ENCODE assay signal across 18 cellular contexts in the genomic region with DNA sequence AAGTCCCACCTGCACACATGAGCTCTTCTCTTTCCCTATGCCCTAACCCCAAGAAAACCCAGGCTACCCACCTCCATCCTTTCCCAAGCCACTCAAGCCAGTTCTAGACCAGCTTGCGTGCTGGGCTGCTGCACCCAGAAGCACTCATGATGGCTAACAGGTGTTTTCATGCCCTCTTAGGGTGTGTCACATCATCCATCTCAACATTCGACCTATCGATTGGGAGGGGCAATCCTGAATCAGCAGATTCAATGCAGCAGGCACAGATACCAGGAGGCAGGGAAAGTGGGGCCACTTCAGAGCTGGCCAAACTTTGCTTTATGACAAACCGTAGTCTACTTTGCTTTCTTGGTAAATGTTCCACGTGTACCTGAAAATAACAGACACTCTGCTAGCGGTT. TPM values are rescaled to one million over a fixed set of nuclear protein-coding genes. Genes with fewer than 3 reads are reported as not detected.
DNase-seq lines count a peak whose midpoint lies in the region; ATAC-seq and TF ChIP-seq lines count a peak whose summit lies in the region.
"Had no signal": no experiment of that assay in that cellular context is flagged by ENCODE, and none has a peak within 500 bp of the region (broad histone marks: within the 10 kb centered on the region; RNA-seq: fewer than 3 reads in every experiment).

No MANE protein-coding gene starts in this region.

- no peak for ATAC-seq in HG02981 (IDR thresholded peaks at IDR 0.05; ENCODE audit: unreplicated experiment)
- ATAC-seq: GM23338 had no signal

- H3K27me3 ChIP-seq in BLaER1, result no peaks in the 10 kb centered on the region

- H3K9me3 ChIP-seq in BLaER1, result peaks cover 34% of the 10 kb centered on the region
- H3K9me3 ChIP-seq in HEK293 (ENCODE audit: control insufficient read depth, insufficient read depth, low read depth, low read length), result no peaks in the 10 kb centered on the region

- peak; percentile 6 for DNase-seq in NCI-H510A treated with DMSO at 0.1 percent for 48 hours (lab: John Stamatoyannopoulos, UW)
- no peak for DNase-seq in NCI-H510A (lab: John Stamatoyannopoulos, UW)
- DNase-seq in islet precursor cell, result peak; percentile 35
- DNase-seq in activated CD4-positive, alpha-beta T cell treated with anti-CD3 and anti-CD28 coated beads, Interleukin-2, amount 10 ng/mL, durations not matched to agents 24 days and 14 days, result no peak
- DNase-seq in HPDE6-E6E7 (ENCODE audit: extremely low spot score), result no peak
- DNase-seq: CD4-positive, CD25-positive, alpha-beta regulatory T cell; DMS79; EL; HFFc6; IMR-90 had no signal

- H3K9ac ChIP-seq in BLaER1, result no peak overlapping the region

- peaks cover 11% of the 10 kb centered on the region for H3K36me3 Mint-ChIP-seq in activated CD4-positive, alpha-beta T cell treated with anti-CD3 and anti-CD28 coated beads, Interleukin-2, amount 10 ng/mL, durations not matched to agents 24 days and 14 days (ENCODE audit: low read depth)
- H3K36me3 Mint-ChIP-seq: CD4-positive, CD25-positive, alpha-beta regulatory T cell had no signal

- H3K4me1 ChIP-seq in BLaER1 (peaks cover 11% of the 10 kb centered on the region), HEK293 (ENCODE audit: control insufficient read depth, insufficient read depth, low read length) (peaks cover 5% of the 10 kb centered on the region; the same call in 1 of the 2 replicates)
- H3K4me1 ChIP-seq: HAP-1 had no signal

- peaks cover 12% of the 10 kb centered on the region for H3K27me3 Mint-ChIP-seq in activated CD4-positive, alpha-beta T cell treated with anti-CD3 and anti-CD28 coated beads, Interleukin-2, amount 10 ng/mL, durations not matched to agents 24 days and 14 days

- H4K20me1 ChIP-seq in BLaER1, result no peaks in the 10 kb centered on the region

- peaks cover 12% of the 10 kb centered on the region for H3K9me3 Mint-ChIP-seq in activated CD4-positive, alpha-beta T cell treated with anti-CD3 and anti-CD28 coated beads, Interleukin-2, amount 10 ng/mL, durations not matched to agents 24 days and 14 days

- H3K36me3 ChIP-seq in BLaER1, result no peaks in the 10 kb centered on the region
- no peaks in the 10 kb centered on the region for H3K36me3 ChIP-seq in HEK293 (ENCODE audit: control insufficient read depth in 2 of 2, insufficient read depth in 1 of 2, low read length in 2 of 2)
- H3K36me3 ChIP-seq: HAP-1 had no signal

- intact Hi-C loops in activated CD4-positive, alpha-beta T cell treated with anti-CD3 and anti-CD28 coated beads, Interleukin-2, amount 10 ng/mL, durations not matched to agents 24 days and 14 days (cut with micrococcal nuclease), result no loop called here

- H3K27ac Mint-ChIP-seq in activated CD4-positive, alpha-beta T cell treated with anti-CD3 and anti-CD28 coated beads, Interleukin-2, amount 10 ng/mL, durations not matched to agents 24 days and 14 days, result no peak overlapping the region
- H3K27ac Mint-ChIP-seq: GM23338, HFFc6 had no signal

- peak overlapping the region; percentile 44 for H3K4me2 ChIP-seq in BLaER1
- H3K4me2 ChIP-seq: GM23338 had no signal

- H3K4me3 Mint-ChIP-seq in activated CD4-positive, alpha-beta T cell treated with anti-CD3 and anti-CD28 coated beads, Interleukin-2, amount 10 ng/mL, durations not matched to agents 24 days and 14 days, result no peak overlapping the region
- H3K4me3 Mint-ChIP-seq: GM23338, HFFc6 had no signal

- CTCF ChIA-PET in HEK293 (lab: Yijun Ruan, JAX), result interaction anchor here (1.0 kb wide), 1 partner anchor 11 kb away, joined by 5 read pairs; no protein-coding TSS in a partner anchor

- POLR2A ChIA-PET in HEK293 (lab: Yijun Ruan, JAX), result no interaction called here

- peaks cover 21% of the 10 kb centered on the region for H3K4me1 Mint-ChIP-seq in activated CD4-positive, alpha-beta T cell treated with anti-CD3 and anti-CD28 coated beads, Interleukin-2, amount 10 ng/mL, durations not matched to agents 24 days and 14 days

- no peak for TF ChIP-seq CTCF in HEK293 (tag by site-specific recombination; IDR thresholded peaks at IDR 0.05)

- H3K27ac ChIP-seq in BLaER1, result no peak overlapping the region
- H3K27ac ChIP-seq in HEK293 (ENCODE audit: extremely low read depth, low read depth, low read length), result no peak overlapping the region
- H3K27ac ChIP-seq: 22Rv1, HL-60 had no signal

- H3K4me3 ChIP-seq in BLaER1 (no peak overlapping the region), HEK293 (ENCODE audit: low read depth, low read length) (no peak overlapping the region)
- H3K4me3 ChIP-seq: GM23338, HAP-1 had no signal

TF ChIP-seq in HEK293, 187 proteins besides CTCF, POLR2A, EP300 and RAD21:
- no peak for TF ChIP-seq ZNF266 (tag by site-specific recombination; IDR thresholded peaks at IDR 0.05; ENCODE audit: low read depth)
- TF ChIP-seq SCRT2 (tag by site-specific recombination; IDR thresholded peaks at IDR 0.05), result peak; percentile 65
TF ChIP-seq in HEK293: peak in this region for 1.

RNA-seq across cellular contexts. Expression of gene PRMT2, which starts 6.6 kb away (rescaled TPM):
- 56.7 and 59.4 TPM in 2 replicates for total RNA-seq in activated CD4-positive, alpha-beta T cell treated with anti-CD3 and anti-CD28 coated beads, Interleukin-2, amount 10 ng/mL, durations not matched to agents 24 days and 14 days

RNA-seq across cellular contexts. Expression of gene S100B, which starts 24.0 kb away (rescaled TPM):
- total RNA-seq in activated CD4-positive, alpha-beta T cell treated with anti-CD3 and anti-CD28 coated beads, Interleukin-2, amount 10 ng/mL, durations not matched to agents 24 days and 14 days, result not detected in 2 replicates
- total RNA-seq: A673; CD4-positive, CD25-positive, alpha-beta regulatory T cell; HFFc6 had no signal

Comparison
In these comparisons a context has a peak if more than half of its experiments do, and no peak if none do; other contexts are left out.
1. DNase-seq: peak in NCI-H510A treated with DMSO at 0.1 percent for 48 hours (single experiment) and islet precursor cell (single experiment); none in NCI-H510A (single experiment), activated CD4-positive, alpha-beta T cell treated with anti-CD3 and anti-CD28 coated beads, Interleukin-2, amount 10 ng/mL, durations not matched to agents 24 days and 14 days (single experiment) and HPDE6-E6E7 (single experiment).